27 cellular contexts compared by ENCODE assay signal in genomic region chr10:128596906-128597305, GRCh38.
"Had no signal": no experiment of that assay in that cellular context is flagged by ENCODE, and none has a peak within 500 bp of the region (broad histone marks: within the 10 kb centered on the region; RNA-seq: fewer than 3 reads in every experiment).

No MANE protein-coding gene starts in this region.

- H3K36me3 ChIP-seq: brain microvascular endothelial cell, cardiac muscle cell had no signal

- H3K27me3 ChIP-seq: brain microvascular endothelial cell, cardiac muscle cell had no signal

- H3K27ac ChIP-seq: brain microvascular endothelial cell, cardiac muscle cell, SK-N-MC had no signal

- DNase-seq: activated B cell treated with CpG ODN at 0.5 μM for 24 hours; activated CD4-positive, alpha-beta memory T cell treated with anti-CD3 and anti-CD28 coated beads, Interleukin-2, amount 10 ng/mL, durations not matched to agents 7 days and 5 days; activated CD4-positive, alpha-beta T cell treated with anti-CD3 and anti-CD28 coated beads for 1 hour; activated CD4-positive, alpha-beta T cell treated with anti-CD3 and anti-CD28 coated beads, Interleukin-2, amount 50 U/mL, for 1 hour; activated gamma-delta T cell; activated naive CD4-positive, alpha-beta T cell treated with anti-CD3 and anti-CD28 coated beads for 36 hours; activated naive CD8-positive, alpha-beta T cell treated with anti-CD3 and anti-CD28 coated beads for 36 hours; activated T-cell treated with anti-CD3 and anti-CD28 coated beads for 4 hours; activated T-cell treated with anti-CD3 and anti-CD28 coated beads, Interleukin-2, amount 50 U/mL, for 48 hours; brain microvascular endothelial cell; cerebellar nuclear complex; Kasumi-1; KBM-7; NCI-H1930; NCI-H446; NCI-H774; NK-92 treated with Interleukin-12 subunit alpha and Interleukin-12 subunit beta, amount 100 ng/mL, for 24 hours; OCI-M1; RPMI8226; T-cell; T-helper 2 cell; T1000 had no signal

- ATAC-seq: activated T-helper 17 cell treated with anti-CD3 and anti-CD28 coated beads, Interleukin-2, amount 50 U/mL, for 72 hours; Panc1; Right ventricle myocardium inferior; T-cell had no signal

- H3K4me3 ChIP-seq: cardiac muscle cell, SK-N-MC had no signal
